In the genomic region with DNA sequence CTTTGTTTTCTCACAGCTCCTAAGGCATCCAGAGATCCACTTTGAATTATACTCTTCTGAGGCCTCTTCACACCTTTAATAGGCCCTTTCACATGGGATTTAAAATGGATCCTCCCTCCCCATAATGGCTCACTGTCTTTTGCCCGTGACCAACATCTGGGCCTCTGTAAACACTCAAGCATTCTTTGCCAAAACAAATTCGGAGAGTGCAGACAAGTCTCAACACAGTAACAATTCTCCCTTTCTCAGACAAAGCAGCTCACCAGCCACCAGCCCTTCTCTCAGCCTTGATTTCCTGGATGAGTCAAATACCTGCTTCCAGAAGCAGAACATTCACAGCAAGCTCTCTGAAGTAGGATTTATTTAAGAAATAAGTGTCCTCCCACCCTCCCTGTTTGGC, we compare ENCODE assay signal across 15 cellular contexts. TPM values are rescaled to one million over a fixed set of nuclear protein-coding genes. Genes with fewer than 3 reads are reported as not detected.
A peak's percentile ranks its signal among the peaks of the same experiment; 100 is the strongest.
DNase-seq lines count a peak whose midpoint lies in the region; ATAC-seq, FAIRE-seq and TF ChIP-seq lines count a peak whose summit lies in the region.
"Had no signal": no experiment of that assay in that cellular context is flagged by ENCODE, and none has a peak within 500 bp of the region (broad histone marks: within the 10 kb centered on the region; RNA-seq: fewer than 3 reads in every experiment).

No MANE protein-coding gene starts in this region.

- no peaks in the 10 kb centered on the region for H3K9me2 ChIP-seq in GM23338 (ENCODE audit: insufficient read depth)

- no peak for TF ChIP-seq POLR2A in Peyer's patch (IDR thresholded peaks at IDR 0.05)

- BruUV-seq in mammary epithelial cell (replicated peaks; lab: Mats Ljungman, UMichigan), result no TSS peak

- H3K36me3 Mint-ChIP-seq in GM23338 (ENCODE audit: low read depth) (no peaks in the 10 kb centered on the region), mesothelial cell of epicardium (no peaks in the 10 kb centered on the region)
- H3K36me3 Mint-ChIP-seq: activated CD8-positive, alpha-beta memory T cell treated with anti-CD3 and anti-CD28 coated beads, Interleukin-2, amount 10 ng/mL, durations not matched to agents 7 days and 5 days; memory B cell had no signal

- CTCF ChIA-PET in mammary epithelial cell (lab: Charles Lee; ENCODE audit: low non-redundant PET), result interaction anchor here (0.5 kb wide), 1 partner anchor 13 kb away, joined by 3 read pairs; a partner anchor contains a TSS

- no peaks in the 10 kb centered on the region for H3F3A ChIP-seq in GM23338 (replicated peaks; ENCODE audit: low read depth)

- DNase-seq in GM23338 (ENCODE audit: low spot score), result no peak
- peak; percentile 13 to 22 for DNase-seq in NCI-H187 (lab: John Stamatoyannopoulos, UW)
- DNase-seq in mammary epithelial cell, result peak; percentile 96
- no peak for DNase-seq in mesothelial cell of epicardium (ENCODE audit: low spot score in 2 of 2, unreplicated experiment in 2 of 2)
- DNase-seq in G401 (ENCODE audit: low spot score), result no peak
- DNase-seq in Peyer's patch, result no peak
- no peak for DNase-seq in pancreas
- DNase-seq: activated CD8-positive, alpha-beta memory T cell treated with anti-CD3 and anti-CD28 coated beads, Interleukin-2, amount 10 ng/mL, durations not matched to agents 7 days and 5 days; DND-41; effector CD8-positive, alpha-beta T cell; WERI-Rb-1 had no signal

- H3K4me1 ChIP-seq in GM23338 (ENCODE audit: insufficient read depth) (no peaks in the 10 kb centered on the region; the same call in 1 of the 2 replicates), mammary epithelial cell (ENCODE audit: insufficient read depth, low read length) (peaks cover 16% of the 10 kb centered on the region), Peyer's patch (peaks cover 0 to 4% (median 0%) of the 10 kb centered on the region in 4 donors), pancreas (no peaks in the 10 kb centered on the region)
- H3K4me1 ChIP-seq: BLaER1 had no signal

- no peaks in the 10 kb centered on the region for H4K20me1 ChIP-seq in GM23338 (replicated peaks; ENCODE audit: insufficient read depth)
- H4K20me1 ChIP-seq in mammary epithelial cell (ENCODE audit: insufficient read depth, low read length), result no peaks in the 10 kb centered on the region
- H4K20me1 ChIP-seq: BLaER1 had no signal

- no peak overlapping the region for H3K9ac ChIP-seq in mammary epithelial cell (ENCODE audit: insufficient read depth, low read length)
- H3K9ac ChIP-seq: BLaER1, parathyroid adenoma had no signal

- peaks cover 2% of the 10 kb centered on the region for H3K27me3 Mint-ChIP-seq in GM23338 (ENCODE audit: insufficient read depth, low read depth, poor library complexity)
- peaks cover 39% of the 10 kb centered on the region for H3K27me3 Mint-ChIP-seq in mesothelial cell of epicardium (ENCODE audit: low read depth)

- H3K79me2 ChIP-seq in GM23338 (replicated peaks; ENCODE audit: insufficient read depth) (no peaks in the 10 kb centered on the region), mammary epithelial cell (ENCODE audit: insufficient read depth, low read length) (no peaks in the 10 kb centered on the region)
- H3K79me2 ChIP-seq: parathyroid adenoma had no signal

- WGBS in mammary epithelial cell (ENCODE audit: low coverage, missing lambda C conversion rate), result 4% methylated on average over 2 of the region's 2 CpGs
- WGBS in pancreas, 2 donors, result 35% methylated on average over 2 of the region's 2 CpGs

- intact Hi-C loops in mammary epithelial cell (cut with micrococcal nuclease), result no loop called here
- intact Hi-C loops in pancreas (cut with DNase I), result no loop called here

- in situ Hi-C loops in mammary epithelial cell (cut with MboI; ENCODE audit: low sequenced_read_pairs in 2 of 2), result loop anchor here in 1 of 2 donors (25.0 kb wide), 1 partner anchor 391 kb away; no protein-coding TSS in a partner anchor
- in situ Hi-C loops in G401 (cut with HindIII; ENCODE audit: low sequenced_read_pairs), result no loop called here

- no peak overlapping the region for H3K27ac Mint-ChIP-seq in GM23338
- peak overlapping the region; percentile 18 for H3K27ac Mint-ChIP-seq in mesothelial cell of epicardium
- H3K27ac Mint-ChIP-seq: activated CD8-positive, alpha-beta memory T cell treated with anti-CD3 and anti-CD28 coated beads, Interleukin-2, amount 10 ng/mL, durations not matched to agents 7 days and 5 days; memory B cell had no signal

- H3K36me3 ChIP-seq in GM23338 (ENCODE audit: insufficient read depth) (no peaks in the 10 kb centered on the region), mammary epithelial cell (ENCODE audit: insufficient read depth, low read length) (no peaks in the 10 kb centered on the region), Peyer's patch (no peaks in the 10 kb centered on the region), pancreas (no peaks in the 10 kb centered on the region)
- H3K36me3 ChIP-seq: BLaER1, WERI-Rb-1 had no signal

- no peak for ATAC-seq in GM23338
- no peak for ATAC-seq in pancreas
- ATAC-seq: activated CD8-positive, alpha-beta memory T cell treated with anti-CD3 and anti-CD28 coated beads, Interleukin-2, amount 10 ng/mL, durations not matched to agents 7 days and 5 days had no signal

- H3K27me3 ChIP-seq in GM23338 (ENCODE audit: insufficient read depth), result peaks cover 14% of the 10 kb centered on the region
- no peaks in the 10 kb centered on the region for H3K27me3 ChIP-seq in mammary epithelial cell (ENCODE audit: insufficient read depth, low read length)
- H3K27me3 ChIP-seq in Peyer's patch, result no peaks in the 10 kb centered on the region
- H3K27me3 ChIP-seq in pancreas, result peaks cover 0 to 9% (median 2%) of the 10 kb centered on the region in 4 donors
- H3K27me3 ChIP-seq: BLaER1 had no signal

- H3K27ac ChIP-seq in GM23338 (ENCODE audit: low read depth) (no peak overlapping the region), mammary epithelial cell (ENCODE audit: insufficient read depth, low read depth, low read length) (peak overlapping the region; percentile 78), Peyer's patch (no peak overlapping the region), pancreas (no peak overlapping the region)
- H3K27ac ChIP-seq: BLaER1, HL-60, parathyroid adenoma, WERI-Rb-1 had no signal

- TF ChIP-seq CTCF in GM23338 (conservative IDR thresholded peaks at IDR 0.05; ENCODE audit: low read depth in 2 of 2) (no peak), mammary epithelial cell (conservative IDR thresholded peaks at IDR 0.05 in 1 of 2, IDR thresholded peaks at IDR 0.05 in 1 of 2; ENCODE audit: extremely low read depth in 1 of 2, insufficient read depth in 1 of 2, low read depth in 1 of 2, low read length in 2 of 2) (no peak), mesothelial cell of epicardium (IDR thresholded peaks at IDR 0.05; ENCODE audit: unreplicated experiment) (no peak), Peyer's patch (IDR thresholded peaks at IDR 0.05) (no peak), pancreas (IDR thresholded peaks at IDR 0.05) (no peak)

- FAIRE-seq in pancreas (lab: Jason Lieb, UNC), result no peak

- dilution Hi-C loops in mammary epithelial cell (cut with HindIII; ENCODE audit: low sequenced_read_pairs), result no loop called here

- H3K4me3 ChIP-seq in GM23338 (peak overlapping the region; percentile 45; the same call in 1 of the 2 replicates), mammary epithelial cell (replicated peaks in 1 of 3; ENCODE audit: insufficient read depth in 1 of 3, low read depth in 2 of 3, low read length in 3 of 3) (no peak overlapping the region), Peyer's patch (no peak overlapping the region), pancreas (no peak overlapping the region)
- H3K4me3 ChIP-seq: BLaER1 had no signal

- peak overlapping the region; percentile 99 for H2AFZ ChIP-seq in GM23338
- H2AFZ ChIP-seq in mammary epithelial cell (ENCODE audit: low read depth, low read length), result peak overlapping the region; percentile 86
- H2AFZ ChIP-seq: parathyroid adenoma had no signal

- H3K9me3 ChIP-seq in mammary epithelial cell (replicated peaks; ENCODE audit: insufficient read depth, low read length), result no peaks in the 10 kb centered on the region
- no peaks in the 10 kb centered on the region for H3K9me3 ChIP-seq in Peyer's patch
- no peaks in the 10 kb centered on the region for H3K9me3 ChIP-seq in pancreas
- H3K9me3 ChIP-seq: BLaER1 had no signal

- no peak overlapping the region for H3K4me3 Mint-ChIP-seq in GM23338
- H3K4me3 Mint-ChIP-seq in mesothelial cell of epicardium, result peak overlapping the region; percentile 59
- H3K4me3 Mint-ChIP-seq: activated CD8-positive, alpha-beta memory T cell treated with anti-CD3 and anti-CD28 coated beads, Interleukin-2, amount 10 ng/mL, durations not matched to agents 7 days and 5 days; memory B cell had no signal

- H3K9me3 Mint-ChIP-seq in GM23338 (peaks cover 5% of the 10 kb centered on the region; the same call in 1 of the 3 replicates), mesothelial cell of epicardium (no peaks in the 10 kb centered on the region)
- H3K9me3 Mint-ChIP-seq: memory B cell had no signal

- H3K4me1 Mint-ChIP-seq in GM23338 (no peaks in the 10 kb centered on the region; the same call in 2 of the 3 replicates), mesothelial cell of epicardium (peaks cover 14% of the 10 kb centered on the region)
- H3K4me1 Mint-ChIP-seq: memory B cell had no signal

- H3K4me2 ChIP-seq in GM23338 (peak overlapping the region; percentile 72), mammary epithelial cell (ENCODE audit: insufficient read depth, low read depth, low read length) (peak overlapping the region; percentile 52)
- H3K4me2 ChIP-seq: BLaER1 had no signal

TF ChIP-seq in GM23338, 12 proteins besides CTCF, POLR2A, EP300 and RAD21 (continues in another document):
- TF ChIP-seq EZH2phosphoT487 (IDR thresholded peaks at IDR 0.05; ENCODE audit: unreplicated experiment) (no peak), JUNB (IDR thresholded peaks at IDR 0.05; ENCODE audit: unreplicated experiment) (no peak)

RNA-seq across cellular contexts. Expression of gene IMP4, which starts 14.0 kb away (rescaled TPM):
- total RNA-seq in GM23338 (2014; rRNA removed; shearing (Covaris generic)), result 113 and 147 TPM in 2 replicates
- polyA plus RNA-seq in GM23338 (2016; fragmentation: Nextera tagmentation; extraction: Ambion mirVana), result 87.8 and 88.6 TPM in 2 replicates
- 10 to 100 TPM; 81.6 to 83.9 TPM for total RNA-seq in mammary epithelial cell
- polyA plus RNA-seq in mammary epithelial cell, result 136 TPM
- 64.2 TPM for polyA minus RNA-seq in mammary epithelial cell
- total RNA-seq in mesothelial cell of epicardium, result 41.7 to 46.9 TPM (median 46.9 TPM) in 3 replicates
- 84.2 and 100 TPM in 2 replicates for total RNA-seq in G401 (2014; rRNA removed; shearing (Covaris generic))
- total RNA-seq in Peyer's patch, result 10 to 100 TPM; 41.9 to 99.9 (median 62.8) TPM
- total RNA-seq in pancreas, result 10 to 100 TPM; 46.8 to 75.7 (median 54.7) TPM
- polyA plus RNA-seq in pancreas, result 10 to 100 TPM; 83.6 to 84.7 TPM

RNA-seq across cellular contexts. Expression of gene PTPN18, which starts 27.1 kb away (rescaled TPM):
- total RNA-seq in GM23338 (2014; rRNA removed; shearing (Covaris generic)), result 9.8 and 10.9 TPM in 2 replicates
- polyA plus RNA-seq in GM23338 (2016; fragmentation: Nextera tagmentation; extraction: Ambion mirVana) (8.7 and 10.1 TPM in 2 replicates), mammary epithelial cell (33.0 TPM), pancreas (10 to 100 TPM; 65.7 to 87.0 TPM)
- total RNA-seq in mammary epithelial cell (10 to 100 TPM; 18.8 to 39.5 TPM), mesothelial cell of epicardium (20.1 to 23.2 TPM (median 21.3 TPM) in 3 replicates), Peyer's patch (100 to 1,000 TPM; 137 to 208 (median 169) TPM), pancreas (10 to 100 TPM; 37.0 to 60.8 (median 40.9) TPM)
- polyA minus RNA-seq in mammary epithelial cell, result 30.3 TPM
- 24.4 and 26.1 TPM in 2 replicates for total RNA-seq in G401 (2014; rRNA removed; shearing (Covaris generic))

Comparison
In these comparisons a context has a peak if more than half of its experiments do, and no peak if none do; other contexts are left out.
1. DNase-seq: peak in NCI-H187 (2 of 2) and mammary epithelial cell (single experiment); none in GM23338 (single experiment), mesothelial cell of epicardium (0 of 2), G401 (single experiment), Peyer's patch (0 of 3) and pancreas (0 of 6).